25 cellular contexts compared by ENCODE assay signal in the genomic region with DNA sequence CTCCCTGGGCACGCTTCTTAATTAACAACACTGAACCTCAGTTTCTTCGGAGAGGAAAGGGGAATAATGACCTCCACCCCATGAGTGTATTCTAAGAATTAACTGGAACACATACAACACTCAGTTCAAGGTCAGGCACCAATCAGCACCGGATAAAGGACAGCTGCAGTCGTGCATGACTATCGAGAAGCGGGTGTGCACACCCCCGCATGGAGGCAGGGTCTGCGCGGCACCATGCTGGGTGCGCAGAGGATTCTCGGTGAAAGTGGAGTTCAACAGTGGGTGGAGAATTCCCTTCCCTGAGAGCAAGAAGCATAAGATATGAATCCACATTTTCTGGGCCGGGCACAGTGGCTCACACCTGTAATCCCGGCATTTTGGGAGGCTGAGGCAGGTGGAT. TPM values are rescaled to one million over a fixed set of nuclear protein-coding genes. Genes with fewer than 3 reads are reported as not detected.
"Had no signal": no experiment of that assay in that cellular context is flagged by ENCODE, and none has a peak within 500 bp of the region (broad histone marks: within the 10 kb centered on the region; RNA-seq: fewer than 3 reads in every experiment).

No MANE protein-coding gene starts in this region.

- H3K4me1 ChIP-seq: prostate gland, tibial nerve, uterus had no signal

- H3K4me2 ChIP-seq: hepatocyte had no signal

- H3K27me3 ChIP-seq: hepatocyte, ovary, tibial nerve, uterus had no signal

- H2AFZ ChIP-seq: hepatocyte had no signal

- H3K4me3 Mint-ChIP-seq: activated B cell treated with CpG ODN at 0.5 μM for 24 hours; activated CD4-positive, alpha-beta memory T cell treated with anti-CD3 and anti-CD28 coated beads for 36 hours; activated CD4-positive, alpha-beta T cell treated with anti-CD3 and anti-CD28 coated beads for 36 hours; activated naive CD8-positive, alpha-beta T cell treated with anti-CD3 and anti-CD28 coated beads for 36 hours; memory B cell; neural crest cell; stimulated activated effector memory CD8-positive, alpha-beta T cell treated with anti-CD3 and anti-CD28 coated beads, Interleukin-12 subunit alpha, Interleukin-12 subunit beta, amount 100 ng/mL, for 72 hours; stimulated activated naive CD8-positive, alpha-beta T cell treated with anti-CD3 and anti-CD28 coated beads, Interleukin-15, amount 100 ng/mL, for 72 hours; T-cell; T-helper 2 cell treated with Interferon-gamma antibody and Interleukin-4, amounts not matched to agents 5 μg/mL and 100 μg/mL, for 36 hours had no signal

- H3K27me3 Mint-ChIP-seq: activated B cell treated with CpG ODN at 0.5 μM for 24 hours; activated CD4-positive, alpha-beta memory T cell treated with anti-CD3 and anti-CD28 coated beads for 36 hours; activated CD4-positive, alpha-beta T cell treated with anti-CD3 and anti-CD28 coated beads for 36 hours; activated naive CD8-positive, alpha-beta T cell treated with anti-CD3 and anti-CD28 coated beads for 36 hours; memory B cell; stimulated activated naive CD8-positive, alpha-beta T cell treated with anti-CD3 and anti-CD28 coated beads, Interleukin-15, amount 100 ng/mL, for 72 hours; T-cell had no signal

- H3K4me1 Mint-ChIP-seq: activated B cell treated with CpG ODN at 0.5 μM for 24 hours had no signal

- H3K9me3 Mint-ChIP-seq: activated B cell treated with CpG ODN at 0.5 μM for 24 hours; activated CD4-positive, alpha-beta memory T cell treated with anti-CD3 and anti-CD28 coated beads for 36 hours; activated naive CD8-positive, alpha-beta T cell treated with anti-CD3 and anti-CD28 coated beads for 36 hours; memory B cell; neural crest cell; stimulated activated effector memory CD8-positive, alpha-beta T cell treated with anti-CD3 and anti-CD28 coated beads, Interleukin-12 subunit alpha, Interleukin-12 subunit beta, amount 100 ng/mL, for 72 hours; stimulated activated naive CD8-positive, alpha-beta T cell treated with anti-CD3 and anti-CD28 coated beads, Interleukin-15, amount 100 ng/mL, for 72 hours; T-cell; T-helper 2 cell treated with Interferon-gamma antibody and Interleukin-4, amounts not matched to agents 5 μg/mL and 100 μg/mL, for 36 hours had no signal

- H3K4me3 ChIP-seq: hepatocyte, mucosa of descending colon, ovary, prostate gland, tibial nerve, uterus had no signal

- DNase-seq: activated B cell treated with CpG ODN at 0.5 μM for 24 hours; activated CD4-positive, alpha-beta memory T cell treated with anti-CD3 and anti-CD28 coated beads for 36 hours; activated CD4-positive, alpha-beta T cell treated with anti-CD3 and anti-CD28 coated beads for 36 hours; activated naive CD4-positive, alpha-beta T cell treated with Interleukin-2 at 50 U/mL for 16 hours; activated naive CD8-positive, alpha-beta T cell treated with anti-CD3 and anti-CD28 coated beads for 36 hours; activated T-cell treated with anti-CD3 and anti-CD28 coated beads, Interleukin-2, amount 50 U/mL, for 48 hours; central memory CD4-positive, alpha-beta T cell; effector memory CD4-positive, alpha-beta T cell; glutamatergic neuron; ovary; stimulated activated CD4-positive, alpha-beta T cell treated with anti-CD3 and anti-CD28 coated beads, Interleukin-1b, Interleukin-23, amount 100 ng/mL, for 48 hours; stimulated activated naive CD8-positive, alpha-beta T cell treated with anti-CD3 and anti-CD28 coated beads, Interleukin-15, amount 100 ng/mL, for 72 hours; T-cell; uterus had no signal

- H3K36me3 ChIP-seq: ovary, uterus had no signal

- ATAC-seq: activated CD4-positive, alpha-beta T cell treated with anti-CD3 and anti-CD28 coated beads for 36 hours; mucosa of descending colon; stimulated activated effector memory CD8-positive, alpha-beta T cell treated with anti-CD3 and anti-CD28 coated beads, Interleukin-12 subunit alpha, Interleukin-12 subunit beta, amount 100 ng/mL, for 72 hours; stimulated activated naive CD8-positive, alpha-beta T cell treated with anti-CD3 and anti-CD28 coated beads, Interleukin-15, amount 100 ng/mL, for 72 hours; T-cell had no signal

- H3K79me2 ChIP-seq: hepatocyte had no signal

- H3K27ac Mint-ChIP-seq: activated B cell treated with CpG ODN at 0.5 μM for 24 hours; activated CD4-positive, alpha-beta memory T cell treated with anti-CD3 and anti-CD28 coated beads for 36 hours; activated CD4-positive, alpha-beta T cell treated with anti-CD3 and anti-CD28 coated beads for 36 hours; activated naive CD8-positive, alpha-beta T cell treated with anti-CD3 and anti-CD28 coated beads for 36 hours; memory B cell; stimulated activated effector memory CD8-positive, alpha-beta T cell treated with anti-CD3 and anti-CD28 coated beads, Interleukin-12 subunit alpha, Interleukin-12 subunit beta, amount 100 ng/mL, for 72 hours; stimulated activated naive CD8-positive, alpha-beta T cell treated with anti-CD3 and anti-CD28 coated beads, Interleukin-15, amount 100 ng/mL, for 72 hours; T-cell; T-helper 2 cell treated with Interferon-gamma antibody and Interleukin-4, amounts not matched to agents 5 μg/mL and 100 μg/mL, for 36 hours had no signal

- H3K27ac ChIP-seq: hepatocyte, ovary, prostate gland, tibial nerve, uterus had no signal

- H3K9me3 ChIP-seq: mucosa of descending colon, ovary, prostate gland, tibial nerve, uterus had no signal

RNA-seq across cellular contexts. Expression of a gene that starts 31.1 kb away (rescaled TPM):
- total RNA-seq: dermis microvascular lymphatic vessel endothelial cell, skeletal muscle tissue had no signal

RNA-seq across cellular contexts. Expression of a gene that starts 57.6 kb away (rescaled TPM):
- total RNA-seq: activated B cell treated with CpG ODN at 0.5 μM for 24 hours; activated CD4-positive, alpha-beta T cell treated with anti-CD3 and anti-CD28 coated beads for 36 hours; activated naive CD8-positive, alpha-beta T cell treated with anti-CD3 and anti-CD28 coated beads for 36 hours; astrocyte; hepatocyte; mucosa of descending colon had no signal
